ENCODE assay signal across 18 cellular contexts in genomic region chr22:45626198-45626651, GRCh38. TPM values are rescaled to one million over a fixed set of nuclear protein-coding genes. Genes with fewer than 3 reads are reported as not detected.
A peak's percentile ranks its signal among the peaks of the same experiment; 100 is the strongest.
DNase-seq lines count a peak whose midpoint lies in the region; ATAC-seq, FAIRE-seq and TF ChIP-seq lines count a peak whose summit lies in the region.
"Had no signal": no experiment of that assay in that cellular context is flagged by ENCODE, and none has a peak within 500 bp of the region (broad histone marks: within the 10 kb centered on the region; RNA-seq: fewer than 3 reads in every experiment).

No MANE protein-coding gene starts in this region.

- in situ Hi-C loops in K562 (cut with MboI), result no loop called here

- no peaks in the 10 kb centered on the region for H3K9me3 Mint-ChIP-seq in activated CD4-positive, alpha-beta T cell treated with anti-CD3 and anti-CD28 coated beads, Interleukin-2, amount 10 ng/mL, durations not matched to agents 7 days and 5 days
- H3K9me3 Mint-ChIP-seq: stimulated activated naive CD8-positive, alpha-beta T cell treated with anti-CD3 and anti-CD28 coated beads, Interleukin-15, Interleukin-2, amounts not matched to agents 100 ng/mL and 50 ng/mL, for 24 hours had no signal

- H2AFZ ChIP-seq in HCT116 (ENCODE audit: low read depth, low read length, poor library complexity, severe bottlenecking), result peak overlapping the region; percentile 39
- no peak overlapping the region for H2AFZ ChIP-seq in K562 (ENCODE audit: low read depth, low read length)

- DNase-seq in HCT116 (ENCODE audit: low read depth, low spot score), result peak; percentile 87
- DNase-seq in K562 (ENCODE audit: extremely low read depth in 1 of 4, low spot score in 3 of 4), result peak in 2 of 4 experiments; percentile 43
- peak; percentile 93 for DNase-seq in kidney tubule cell (ENCODE audit: low spot score)
- peak; percentile 91 for DNase-seq in small intestine
- DNase-seq in ascending aorta (ENCODE audit: low spot score in 2 of 2), result no peak
- no peak for DNase-seq in T-helper 17 cell
- no peak for DNase-seq in activated CD4-positive, alpha-beta T cell treated with anti-CD3 and anti-CD28 coated beads, Interleukin-2, amount 10 ng/mL, durations not matched to agents 7 days and 5 days
- no peak for DNase-seq in WERI-Rb-1
- DNase-seq: AML-193, H7, head of caudate nucleus, KG1, left ventricle myocardium superior, NCI-H1436 treated with DMSO at 0.1 percent for 48 hours, NCI-H774, T-helper 2 cell had no signal

- peaks cover 0 to 16% of the 10 kb centered on the region in 2 experiments; a peak in 1 of 4 replicates for H3K9me3 ChIP-seq in HCT116 (ENCODE audit: control insufficient read depth in 1 of 2, insufficient read depth in 1 of 2, low read depth in 1 of 2, low read length in 2 of 2)
- H3K9me3 ChIP-seq in K562 (replicated peaks; ENCODE audit: control insufficient read depth, insufficient read depth, low read depth, low read length), result no peaks in the 10 kb centered on the region
- H3K9me3 ChIP-seq in small intestine (ENCODE audit: control insufficient read depth, low read depth), result no peaks in the 10 kb centered on the region
- no peaks in the 10 kb centered on the region for H3K9me3 ChIP-seq in ascending aorta
- H3K9me3 ChIP-seq in T-helper 17 cell (ENCODE audit: control insufficient read depth, low read length, poor library complexity, severe bottlenecking), result no peaks in the 10 kb centered on the region
- H3K9me3 ChIP-seq in WERI-Rb-1 (ENCODE audit: severe bottlenecking), result no peaks in the 10 kb centered on the region

- no peaks in the 10 kb centered on the region for H3K9me2 ChIP-seq in HCT116 (ENCODE audit: insufficient read depth)

- TF ChIP-seq RAD21 in HCT116 (IDR thresholded peaks at IDR 0.05; ENCODE audit: low read depth), result no peak
- TF ChIP-seq RAD21 in K562 (CRISPR knock-in tag; conservative IDR thresholded peaks at IDR 0.05 in 1 of 2, IDR thresholded peaks at IDR 0.05 in 1 of 2), result no peak

- FAIRE-seq in K562 (lab: Jason Lieb, UNC) (no peak), small intestine (lab: Jason Lieb, UNC) (no peak)
- FAIRE-seq: endothelial cell of umbilical vein had no signal

- 5% methylated on average over 22 of the region's 22 CpGs for WGBS in K562 (ENCODE audit: insufficient coverage, low coverage, missing lambda C conversion rate)
- 12 to 56% (median 31%) methylated on average over 22 of the region's 22 CpGs for WGBS in small intestine, 3 donors

- H3K4me3 ChIP-seq in HCT116 (replicated peaks in 1 of 2; ENCODE audit: low read depth in 1 of 2, low read length in 2 of 2), result peak overlapping the region; percentile 37 to 39
- H3K4me3 ChIP-seq in K562, result no peak overlapping the region
- no peak overlapping the region for H3K4me3 ChIP-seq in small intestine (ENCODE audit: low read depth in 1 of 2, low read length in 2 of 2)
- no peak overlapping the region for H3K4me3 ChIP-seq in ascending aorta
- no peak overlapping the region for H3K4me3 ChIP-seq in WERI-Rb-1 (ENCODE audit: low read depth, low read length)

- peaks cover 8% of the 10 kb centered on the region for H3K4me1 Mint-ChIP-seq in T-helper 17 cell
- H3K4me1 Mint-ChIP-seq in activated CD4-positive, alpha-beta T cell treated with anti-CD3 and anti-CD28 coated beads, Interleukin-2, amount 10 ng/mL, durations not matched to agents 7 days and 5 days, result no peaks in the 10 kb centered on the region

- peak overlapping the region; percentile 60 for H3K9ac ChIP-seq in HCT116 (ENCODE audit: low read length)
- peak overlapping the region in 1 of 2 experiments; percentile 36; a peak in 1 of 4 replicates for H3K9ac ChIP-seq in K562 (ENCODE audit: insufficient read depth in 1 of 2, low read depth in 2 of 2, low read length in 2 of 2)

- no peak overlapping the region for H3K4me3 Mint-ChIP-seq in T-helper 17 cell
- H3K4me3 Mint-ChIP-seq in activated CD4-positive, alpha-beta T cell treated with anti-CD3 and anti-CD28 coated beads, Interleukin-2, amount 10 ng/mL, durations not matched to agents 7 days and 5 days, result no peak overlapping the region
- H3K4me3 Mint-ChIP-seq: stimulated activated naive CD8-positive, alpha-beta T cell treated with anti-CD3 and anti-CD28 coated beads, Interleukin-15, Interleukin-2, amounts not matched to agents 100 ng/mL and 50 ng/mL, for 24 hours had no signal

- no TSS peak for BruUV-seq in HCT116 (replicated peaks; lab: Mats Ljungman, UMichigan)
- BruUV-seq in K562 (replicated peaks; lab: Mats Ljungman, UMichigan), result no TSS peak

- peaks cover 2% of the 10 kb centered on the region for H3K36me3 Mint-ChIP-seq in T-helper 17 cell (ENCODE audit: low read depth)
- no peaks in the 10 kb centered on the region for H3K36me3 Mint-ChIP-seq in activated CD4-positive, alpha-beta T cell treated with anti-CD3 and anti-CD28 coated beads, Interleukin-2, amount 10 ng/mL, durations not matched to agents 7 days and 5 days (ENCODE audit: low read depth)

- no peak for TF ChIP-seq POLR2A in HCT116 (IDR thresholded peaks at IDR 0.05; ENCODE audit: borderline replicate concordance, extremely low read depth, insufficient read depth, insufficient read length)
- no peak for TF ChIP-seq POLR2A in K562 (conservative IDR thresholded peaks at IDR 0.05)

- no peak for TF ChIP-seq EP300 in K562 (IDR thresholded peaks at IDR 0.05; ENCODE audit: low read length)

- H3K79me2 ChIP-seq in HCT116 (ENCODE audit: insufficient read depth, low read length) (peaks cover 6% of the 10 kb centered on the region; the same call in 1 of the 2 replicates), K562 (ENCODE audit: control insufficient read depth, insufficient read depth, low read length) (no peaks in the 10 kb centered on the region)

- H3K4me2 ChIP-seq in HCT116 (ENCODE audit: low read length), result peak overlapping the region; percentile 70
- no peak overlapping the region for H3K4me2 ChIP-seq in K562 (ENCODE audit: insufficient read depth, low read length)

- H3K27ac Mint-ChIP-seq in T-helper 17 cell, result no peak overlapping the region
- H3K27ac Mint-ChIP-seq in activated CD4-positive, alpha-beta T cell treated with anti-CD3 and anti-CD28 coated beads, Interleukin-2, amount 10 ng/mL, durations not matched to agents 7 days and 5 days, result no peak overlapping the region
- H3K27ac Mint-ChIP-seq: stimulated activated naive CD8-positive, alpha-beta T cell treated with anti-CD3 and anti-CD28 coated beads, Interleukin-15, Interleukin-2, amounts not matched to agents 100 ng/mL and 50 ng/mL, for 24 hours had no signal

- peaks cover 16 to 46% of the 10 kb centered on the region in 2 experiments for H3K4me1 ChIP-seq in HCT116 (ENCODE audit: control insufficient read depth in 1 of 2, insufficient read depth in 2 of 2, low read length in 2 of 2)
- peaks cover 0 to 5% of the 10 kb centered on the region in 2 experiments; a peak in 1 of 5 replicates for H3K4me1 ChIP-seq in K562 (replicated peaks in 1 of 2; ENCODE audit: control insufficient read depth in 2 of 2, insufficient read depth in 2 of 2, low read length in 2 of 2)
- H3K4me1 ChIP-seq in small intestine (ENCODE audit: control insufficient read depth in 2 of 2, insufficient read depth in 1 of 2, low read depth in 1 of 2, low read length in 1 of 2), result no peaks in the 10 kb centered on the region
- no peaks in the 10 kb centered on the region for H3K4me1 ChIP-seq in ascending aorta

- H3K9me1 ChIP-seq in K562 (ENCODE audit: control insufficient read depth, insufficient read depth, low read length), result no peaks in the 10 kb centered on the region

- peaks cover 45% of the 10 kb centered on the region for H3K27me3 Mint-ChIP-seq in T-helper 17 cell
- H3K27me3 Mint-ChIP-seq in activated CD4-positive, alpha-beta T cell treated with anti-CD3 and anti-CD28 coated beads, Interleukin-2, amount 10 ng/mL, durations not matched to agents 7 days and 5 days, result peaks cover 8% of the 10 kb centered on the region

- peak; percentile 92 for ATAC-seq in HCT116
- ATAC-seq in K562, result no peak
- no peak for ATAC-seq in T-helper 17 cell
- ATAC-seq: left ventricle myocardium superior had no signal

- RAD21 ChIA-PET in HCT116 (lab: Charles Lee; ENCODE audit: low non-redundant PET in 1 of 2, low total read pairs in 2 of 2, uncharacterized antibody in 2 of 2, unreplicated experiment in 2 of 2), result no interaction called here

- H3K27me3 ChIP-seq in HCT116 (ENCODE audit: insufficient read depth, low read length) (no peaks in the 10 kb centered on the region), K562 (ENCODE audit: control insufficient read depth in 2 of 2, insufficient read depth in 2 of 2, low read length in 2 of 2) (peaks cover 0 to 15% of the 10 kb centered on the region in 2 experiments; a peak in 2 of 5 replicates), small intestine (ENCODE audit: control insufficient read depth in 2 of 2, insufficient read depth in 2 of 2, low read length in 2 of 2) (peaks cover 0 to 3% of the 10 kb centered on the region in 2 donors), ascending aorta (no peaks in the 10 kb centered on the region), WERI-Rb-1 (ENCODE audit: insufficient read depth, low read depth, severe bottlenecking) (no peaks in the 10 kb centered on the region)

- intact Hi-C loops in HCT116 (cut with micrococcal nuclease), result no loop called here
- intact Hi-C loops in K562 (cut with micrococcal nuclease), result no loop called here
- intact Hi-C loops in ascending aorta (cut with DNase I), result no loop called here

- no peaks in the 10 kb centered on the region; a peak in 1 of 4 replicates for H3K36me3 ChIP-seq in HCT116 (ENCODE audit: control insufficient read depth in 1 of 2, insufficient read depth in 2 of 2, low read length in 2 of 2)
- H3K36me3 ChIP-seq in K562 (ENCODE audit: control insufficient read depth, insufficient read depth, low read length), result no peaks in the 10 kb centered on the region
- H3K36me3 ChIP-seq in small intestine (ENCODE audit: control insufficient read depth in 2 of 2, insufficient read depth in 2 of 2, low read length in 2 of 2), result no peaks in the 10 kb centered on the region
- no peaks in the 10 kb centered on the region for H3K36me3 ChIP-seq in ascending aorta
- no peaks in the 10 kb centered on the region for H3K36me3 ChIP-seq in WERI-Rb-1

- no peaks in the 10 kb centered on the region for H4K20me1 ChIP-seq in HCT116 (ENCODE audit: insufficient read depth)
- no peaks in the 10 kb centered on the region for H4K20me1 ChIP-seq in K562 (replicated peaks; ENCODE audit: control insufficient read depth, insufficient read depth, low read length)

- CTCF ChIA-PET in HCT116 (lab: Charles Lee), result interaction anchor here (1.2 kb wide), 1 partner anchor 48 kb away, joined by 3 read pairs; no protein-coding TSS in a partner anchor
- CTCF ChIA-PET in K562 (lab: Yijun Ruan, JAX; ENCODE audit: low intra/inter-chr PET ratio), result no interaction called here
- CTCF ChIA-PET in activated CD4-positive, alpha-beta T cell treated with anti-CD3 and anti-CD28 coated beads, Interleukin-2, amount 10 ng/mL, durations not matched to agents 7 days and 5 days (lab: Charles Lee), result interaction anchor here (0.7 kb wide), 1 partner anchor 16 kb away, joined by 3 read pairs; no protein-coding TSS in a partner anchor

- POLR2A ChIA-PET in HCT116 (lab: Charles Lee) (interaction anchor here (1.3 to 1.6 kb wide), 3 partner anchors 12 to 21 kb away, joined by 3 to 6 read pairs (median 5); no protein-coding TSS in a partner anchor), K562 (lab: Yijun Ruan, JAX) (no interaction called here)
- POLR2A ChIA-PET in activated CD4-positive, alpha-beta T cell treated with anti-CD3 and anti-CD28 coated beads, Interleukin-2, amount 10 ng/mL, durations not matched to agents 7 days and 5 days (lab: Charles Lee), result no interaction called here

- TF ChIP-seq CTCF in HCT116 (IDR thresholded peaks at IDR 0.05 in 2 of 3, conservative IDR thresholded peaks at IDR 0.05 in 1 of 3; ENCODE audit: borderline replicate concordance in 1 of 3, insufficient read depth in 1 of 3, low read depth in 2 of 3, low read length in 2 of 3) (no peak), K562 (IDR thresholded peaks at IDR 0.05 in 2 of 3, conservative IDR thresholded peaks at IDR 0.05 in 1 of 3; ENCODE audit: insufficient read depth in 2 of 3, low read depth in 1 of 3, low read length in 3 of 3) (no peak), ascending aorta (IDR thresholded peaks at IDR 0.05) (no peak), WERI-Rb-1 (IDR thresholded peaks at IDR 0.05; ENCODE audit: low read depth, low read length) (no peak)

- H3K27ac ChIP-seq in HCT116 (ENCODE audit: low read depth, low read length) (peak overlapping the region; percentile 59), K562 (ENCODE audit: extremely low read depth, low read depth, low read length) (no peak overlapping the region), small intestine (ENCODE audit: low read depth in 1 of 2, low read length in 1 of 2) (no peak overlapping the region), ascending aorta (no peak overlapping the region), WERI-Rb-1 (no peak overlapping the region)

RNA-seq across cellular contexts. Expression of gene ATXN10, which starts 45.4 kb away (rescaled TPM):
- total RNA-seq in HCT116 (2021; ENCODE audit: unreplicated experiment), result 135 TPM
- polyA plus RNA-seq in HCT116 (2012), result 127 and 143 TPM in 2 replicates
- total RNA-seq in K562 (2011; cell fraction: chromatin; rRNA removed; ENCODE audit: low replicate concordance), result 53.4 and 83.4 TPM in 2 replicates
- total RNA-seq in K562 (2011; cell fraction: nucleolus; rRNA removed), result 26.8 and 40.0 TPM in 2 replicates
- total RNA-seq in K562 (2011; cell fraction: nucleoplasm; rRNA removed), result 36.8 and 43.4 TPM in 2 replicates
- total RNA-seq in K562 (2014; rRNA removed), result 16.6 and 21.7 TPM in 2 replicates
- total RNA-seq in K562 (2014; rRNA removed; fragmentation: Illumina TruSeq; extraction: Trizol), result 32.2 and 35.3 TPM in 2 replicates
- 26.6 and 33.6 TPM in 2 replicates for total RNA-seq in K562 (2015; rRNA removed; fragmentation: Illumina TruSeq; extraction: Trizol)
- total RNA-seq in K562 (2021), result 66.7 and 72.9 TPM in 2 replicates
- polyA plus RNA-seq in K562 (2011; rRNA removed), result 165 and 190 TPM in 2 replicates
- 21.2 and 70.6 TPM in 2 replicates for polyA plus RNA-seq in K562 (2011; cell fraction: cytosol; rRNA removed)
- polyA plus RNA-seq in K562 (2011; cell fraction: nucleus; rRNA removed), result 27.9 and 39.6 TPM in 2 replicates
- polyA plus RNA-seq in K562 (2012), result 62.7 and 69.3 TPM in 2 replicates
- 88.2 and 109 TPM in 2 replicates for polyA plus RNA-seq in K562 (2014; fragmentation: Illumina TruSeq; extraction: Trizol)
- 10 to 100 TPM; 11.5 to 16.4 TPM for polyA plus RNA-seq in K562 (2014; fragmentation: Nextera tagmentation; extraction: Ambion mirVana)
- 38.9 and 60.4 TPM in 2 replicates for polyA plus RNA-seq in K562 (2014; rRNA removed)
- 209 and 220 TPM in 2 replicates for polyA minus RNA-seq in K562 (2011; rRNA and poly(A)+ RNA removed)
- 51.2 and 64.3 TPM in 2 replicates for polyA minus RNA-seq in K562 (2011; cell fraction: cytosol; rRNA and poly(A)+ RNA removed)
- polyA minus RNA-seq in K562 (2011; cell fraction: nucleus; rRNA and poly(A)+ RNA removed), result 21.4 and 35.2 TPM in 2 replicates
- 10 to 100 TPM; 15.4 to 55.9 (median 22.4) TPM for polyA plus RNA-seq in small intestine
- total RNA-seq in ascending aorta, result 82.1 TPM
- 10 to 100 TPM; 52.9 to 55.7 TPM for total RNA-seq in T-helper 17 cell
- total RNA-seq in activated CD4-positive, alpha-beta T cell treated with anti-CD3 and anti-CD28 coated beads, Interleukin-2, amount 10 ng/mL, durations not matched to agents 7 days and 5 days, result 100 to 1,000 TPM in 1 of 2 experiments, 10 to 100 TPM in 1; 91.5 to 103 TPM

Comparison
In these comparisons a context has a peak if more than half of its experiments do, and no peak if none do; other contexts are left out.
1. DNase-seq: peak in HCT116 (single experiment), kidney tubule cell (single experiment) and small intestine (single experiment); none in ascending aorta (0 of 2), T-helper 17 cell (0 of 3), activated CD4-positive, alpha-beta T cell treated with anti-CD3 and anti-CD28 coated beads, Interleukin-2, amount 10 ng/mL, durations not matched to agents 7 days and 5 days (single experiment) and WERI-Rb-1 (single experiment).
2. H3K4me3 ChIP-seq: peak in HCT116 (2 of 2); none in K562 (single experiment), small intestine (0 of 2), ascending aorta (0 of 2) and WERI-Rb-1 (single experiment).
3. Of the 22 proteins assayed by ChIP-seq in both K562 and HCT116: peak only in K562: none; only in HCT116: CBX3, CEBPB, FOSL1, JUND, MAX, POLR2AphosphoS5 and 3 more; in both: none; in neither: 13.